In the genomic region with DNA sequence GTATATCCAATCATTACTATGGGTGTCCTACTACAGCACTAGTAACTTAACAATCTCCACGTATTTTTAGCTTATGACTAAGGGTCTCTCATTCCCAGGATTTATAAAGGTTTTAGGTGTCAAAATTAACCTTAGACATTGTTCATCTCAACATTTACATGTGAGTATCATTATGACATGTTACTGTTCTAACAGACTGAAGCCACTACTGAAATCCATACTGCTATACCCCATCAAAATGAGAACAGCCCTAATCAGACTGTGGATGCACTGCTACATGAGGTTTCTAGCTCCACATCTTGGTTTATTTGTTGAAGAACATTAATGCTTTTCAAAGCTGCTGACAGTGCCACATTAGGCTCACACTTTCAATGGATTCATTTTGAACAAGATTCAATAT, we compare ENCODE assay signal across 21 cellular contexts. TPM values are rescaled to one million over a fixed set of nuclear protein-coding genes. Genes with fewer than 3 reads are reported as not detected.
"Had no signal": no experiment of that assay in that cellular context is flagged by ENCODE, and none has a peak within 500 bp of the region (broad histone marks: within the 10 kb centered on the region; RNA-seq: fewer than 3 reads in every experiment).

No MANE protein-coding gene starts in this region.

- H3K27me3 Mint-ChIP-seq: IgD-negative memory B cell had no signal

- H3K4me3 Mint-ChIP-seq: IgD-negative memory B cell had no signal

- H3K4me1 Mint-ChIP-seq: IgD-negative memory B cell had no signal

- H3K27ac Mint-ChIP-seq: IgD-negative memory B cell had no signal

- ATAC-seq: K562, Panc1, PC-3 had no signal

- H3K9me3 Mint-ChIP-seq: IgD-negative memory B cell had no signal

- DNase-seq: MM.1S, NCI-H1092 treated with DMSO at 0.1 percent for 48 hours, NCI-H1417, NCI-H146, NCI-H1694 treated with DMSO at 0.1 percent for 48 hours, NCI-H1930, NCI-H2081, NCI-H2107, NCI-H2227 treated with DMSO at 0.1 percent for 48 hours, NCI-H524, NCI-H69, NCI-H774, PC-3, SHP77, SK-N-SH, SW 1271 had no signal

- FAIRE-seq: HTR-8/SVneo, K562 had no signal

RNA-seq across cellular contexts. Expression of a gene that starts 35.6 kb away (rescaled TPM):
- total RNA-seq: SK-MEL-5 had no signal
